22 cellular contexts compared by ENCODE assay signal in the genomic region with DNA sequence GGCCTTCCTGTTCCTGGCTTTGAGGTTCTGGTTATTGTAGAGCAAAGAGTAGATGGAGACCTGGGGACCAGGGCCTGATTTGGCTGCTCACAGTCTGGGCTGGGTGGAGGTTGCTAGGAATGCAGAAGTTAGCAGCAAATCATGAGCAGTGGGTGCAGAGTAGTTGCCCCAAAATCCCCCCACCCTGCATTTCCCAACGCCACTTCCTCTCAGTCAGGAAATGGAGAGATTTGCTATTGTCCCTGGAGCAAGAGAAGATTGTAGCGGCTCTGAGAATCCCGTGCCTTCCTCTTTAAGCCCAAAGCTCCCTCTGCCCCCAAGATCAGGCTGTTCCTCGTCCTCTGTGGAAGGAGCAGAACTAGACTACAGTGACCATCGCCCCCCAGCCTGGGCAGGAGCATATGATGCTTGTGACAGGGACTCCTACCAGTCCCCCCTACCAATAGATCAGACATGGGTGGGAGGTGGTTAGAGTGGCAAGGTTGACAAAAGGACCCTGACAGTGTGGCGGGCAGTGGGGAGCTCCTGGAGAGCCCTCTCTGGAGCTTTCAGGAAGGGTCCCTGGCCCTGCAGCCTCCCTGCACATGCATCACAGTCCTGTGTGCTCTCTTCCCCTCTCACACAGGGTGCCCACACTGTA. TPM values are rescaled to one million over a fixed set of nuclear protein-coding genes. Genes with fewer than 3 reads are reported as not detected.
DNase-seq lines count a peak whose midpoint lies in the region; ATAC-seq, FAIRE-seq and TF ChIP-seq lines count a peak whose summit lies in the region.
"Had no signal": no experiment of that assay in that cellular context is flagged by ENCODE, and none has a peak within 500 bp of the region (broad histone marks: within the 10 kb centered on the region; RNA-seq: fewer than 3 reads in every experiment).

No MANE protein-coding gene starts in this region.

- H3K9me3 Mint-ChIP-seq in natural killer cell (peaks cover 2 to 3% of the 10 kb centered on the region in 2 donors), brain (no peaks in the 10 kb centered on the region)
- no peaks in the 10 kb centered on the region for H3K9me3 Mint-ChIP-seq in natural killer cell treated with Interleukin-12 subunit alpha and Interleukin-12 subunit beta and Interleukin-15 and Interleukin-18, amount 100 ng/mL, for 72 hours
- H3K9me3 Mint-ChIP-seq: CD4-positive, alpha-beta T cell had no signal

- H3K4me1 Mint-ChIP-seq in natural killer cell (peaks cover 0 to 5% of the 10 kb centered on the region in 2 donors), brain (peaks cover 57% of the 10 kb centered on the region)
- H3K4me1 Mint-ChIP-seq in natural killer cell treated with Interleukin-12 subunit alpha and Interleukin-12 subunit beta and Interleukin-15 and Interleukin-18, amount 100 ng/mL, for 72 hours (ENCODE audit: low read depth in 2 of 2), result peaks cover 0 to 4% of the 10 kb centered on the region in 2 donors
- H3K4me1 Mint-ChIP-seq: activated naive CD4-positive, alpha-beta T cell treated with anti-CD3 and anti-CD28 coated beads, Interleukin-2, amount 10 ng/mL, durations not matched to agents 7 days and 5 days had no signal

- ATAC-seq in natural killer cell (no peak), GM18498 (IDR thresholded peaks at IDR 0.05; ENCODE audit: unreplicated experiment) (no peak), HG02884 (IDR thresholded peaks at IDR 0.05; ENCODE audit: unreplicated experiment) (no peak)
- ATAC-seq in natural killer cell treated with Interleukin-12 subunit alpha and Interleukin-12 subunit beta and Interleukin-15 and Interleukin-18, amount 100 ng/mL, for 72 hours, result no peak
- ATAC-seq: activated CD8-positive, alpha-beta T cell treated with anti-CD3 and anti-CD28 coated beads, Interleukin-2, amount 10 ng/mL, durations not matched to agents 7 days and 5 days; pancreas had no signal

- TF ChIP-seq CTCF in natural killer cell (IDR thresholded peaks at IDR 0.05) (no peak), brain (conservative IDR thresholded peaks at IDR 0.05) (no peak)

- peak; percentile 20 for FAIRE-seq in urothelium cell line (lab: Jason Lieb, UNC)
- FAIRE-seq: frontal cortex, pancreas had no signal

- H3K4me3 Mint-ChIP-seq in natural killer cell (no peak overlapping the region), brain (no peak overlapping the region)
- H3K4me3 Mint-ChIP-seq in natural killer cell treated with Interleukin-12 subunit alpha and Interleukin-12 subunit beta and Interleukin-15 and Interleukin-18, amount 100 ng/mL, for 72 hours, result no peak overlapping the region
- H3K4me3 Mint-ChIP-seq: activated CD8-positive, alpha-beta T cell treated with anti-CD3 and anti-CD28 coated beads, Interleukin-2, amount 10 ng/mL, durations not matched to agents 7 days and 5 days; activated naive CD4-positive, alpha-beta T cell treated with anti-CD3 and anti-CD28 coated beads, Interleukin-2, amount 10 ng/mL, durations not matched to agents 7 days and 5 days; CD4-positive, alpha-beta T cell had no signal

- no peak overlapping the region for H3K27ac Mint-ChIP-seq in natural killer cell
- no peak overlapping the region for H3K27ac Mint-ChIP-seq in natural killer cell treated with Interleukin-12 subunit alpha and Interleukin-12 subunit beta and Interleukin-15 and Interleukin-18, amount 100 ng/mL, for 72 hours
- H3K27ac Mint-ChIP-seq in brain, result peak overlapping the region in 3 of 5 experiments; percentile 75 to 90 (median 76)
- H3K27ac Mint-ChIP-seq: activated CD8-positive, alpha-beta T cell treated with anti-CD3 and anti-CD28 coated beads, Interleukin-2, amount 10 ng/mL, durations not matched to agents 7 days and 5 days; activated naive CD4-positive, alpha-beta T cell treated with anti-CD3 and anti-CD28 coated beads, Interleukin-2, amount 10 ng/mL, durations not matched to agents 7 days and 5 days; CD4-positive, alpha-beta T cell had no signal

- H3K27me3 Mint-ChIP-seq in natural killer cell (ENCODE audit: low read depth in 2 of 2) (no peaks in the 10 kb centered on the region), brain (peaks cover 2% of the 10 kb centered on the region)
- H3K27me3 Mint-ChIP-seq in natural killer cell treated with Interleukin-12 subunit alpha and Interleukin-12 subunit beta and Interleukin-15 and Interleukin-18, amount 100 ng/mL, for 72 hours, result no peaks in the 10 kb centered on the region
- H3K27me3 Mint-ChIP-seq: activated naive CD4-positive, alpha-beta T cell treated with anti-CD3 and anti-CD28 coated beads, Interleukin-2, amount 10 ng/mL, durations not matched to agents 7 days and 5 days; CD4-positive, alpha-beta T cell had no signal

- intact Hi-C loops in natural killer cell (cut with micrococcal nuclease), result no loop called here

- H3K36me3 Mint-ChIP-seq in natural killer cell (no peaks in the 10 kb centered on the region), brain (peaks cover 18% of the 10 kb centered on the region)
- H3K36me3 Mint-ChIP-seq in natural killer cell treated with Interleukin-12 subunit alpha and Interleukin-12 subunit beta and Interleukin-15 and Interleukin-18, amount 100 ng/mL, for 72 hours, result peaks cover 4% of the 10 kb centered on the region

- peak; percentile 1 for DNase-seq in natural killer cell
- no peak for DNase-seq in natural killer cell treated with Interleukin-12 subunit alpha and Interleukin-12 subunit beta and Interleukin-15 and Interleukin-18, amount 100 ng/mL, for 72 hours (ENCODE audit: low spot score)
- DNase-seq in mucosa of gallbladder (ENCODE audit: low spot score), result peak; percentile 6
- no peak for DNase-seq in urothelium cell line (ENCODE audit: low spot score)
- no peak for DNase-seq in HPDE6-E6E7 (ENCODE audit: extremely low spot score)
- DNase-seq: activated CD8-positive, alpha-beta T cell treated with anti-CD3 and anti-CD28 coated beads, Interleukin-2, amount 10 ng/mL, durations not matched to agents 7 days and 5 days; activated naive CD4-positive, alpha-beta T cell treated with anti-CD3 and anti-CD28 coated beads, Interleukin-2, amount 10 ng/mL, durations not matched to agents 7 days and 5 days; CD4-positive, alpha-beta T cell; DMS 273 treated with DMSO at 0.1 percent for 48 hours; effector CD4-positive, alpha-beta T cell; islet precursor cell; MG63; NCI-H1436 treated with DMSO at 0.1 percent for 48 hours; NCI-H510A; sigmoid colon; stimulated activated CD4-positive, alpha-beta T cell treated with anti-CD3 and anti-CD28 coated beads, Interleukin-15, amount 100 ng/mL, for 24 hours; T1000 had no signal

RNA-seq across cellular contexts. Expression of gene SEC22A, which starts 47.3 kb away (rescaled TPM):
- total RNA-seq in natural killer cell (10 to 100 TPM; 16.4 to 21.2 (median 17.0) TPM), mucosa of gallbladder (16.8 TPM)
- 10 to 100 TPM; 18.8 to 19.0 TPM for total RNA-seq in natural killer cell treated with Interleukin-12 subunit alpha and Interleukin-12 subunit beta and Interleukin-15 and Interleukin-18, amount 100 ng/mL, for 72 hours
- polyA plus RNA-seq in brain (ENCODE audit: insufficient read depth, low read depth, low replicate concordance), result 16.8 TPM

Comparison
In these comparisons a context has a peak if more than half of its experiments do, and no peak if none do; other contexts are left out.
1. DNase-seq: peak in natural killer cell (single experiment) and mucosa of gallbladder (single experiment); none in natural killer cell treated with Interleukin-12 subunit alpha and Interleukin-12 subunit beta and Interleukin-15 and Interleukin-18, amount 100 ng/mL, for 72 hours (single experiment), urothelium cell line (single experiment) and HPDE6-E6E7 (single experiment).
2. H3K27ac Mint-ChIP-seq: peak in brain (3 of 5); none in natural killer cell (0 of 2) and natural killer cell treated with Interleukin-12 subunit alpha and Interleukin-12 subunit beta and Interleukin-15 and Interleukin-18, amount 100 ng/mL, for 72 hours (0 of 2).